In genomic region chr14:51651388-51652167, GRCh38 we compare ENCODE assay signal across 8 cellular contexts. TPM values are rescaled to one million over a fixed set of nuclear protein-coding genes. Genes with fewer than 3 reads are reported as not detected.
A peak's percentile ranks its signal among the peaks of the same experiment; 100 is the strongest.
DNase-seq lines count a peak whose midpoint lies in the region; ATAC-seq and TF ChIP-seq lines count a peak whose summit lies in the region.

Gene FRMD6, plus strand, starts transcription at chr14:51651910. Its CDS starts 37,927 bp downstream, at chr14:51689837.

- peak; percentile 72 for ATAC-seq in GM21390 (IDR thresholded peaks at IDR 0.05; ENCODE audit: unreplicated experiment)
- peak; percentile 77 to 81 for ATAC-seq in naive thymus-derived CD8-positive, alpha-beta T cell
- ATAC-seq in stimulated activated naive B cell treated with anti-CD40 and anti-IgM and Interleukin-4, amounts not matched to agents 10 μg/mL and 1 μg/mL and 100 μg/mL, for 72 hours (replicated peaks), result peak; percentile 86 to 90

- H3K4me3 ChIP-seq in HUES6 (ENCODE audit: low read depth, low read length) (peak within 1 kb of the TSS; percentile 98), fibroblast of lung (replicated peaks in 1 of 4; ENCODE audit: control extremely low read depth in 1 of 4, insufficient read depth in 1 of 4, low read depth in 3 of 4, low read length in 4 of 4) (peak within 1 kb of the TSS; percentile 72 to 98 (median 97))

- peaks cover 89% of the 10 kb centered on the region for H3K79me2 ChIP-seq in fibroblast of lung (ENCODE audit: control insufficient read depth, insufficient read depth, low read length)

- H3K36me3 Mint-ChIP-seq in activated T-helper 1 cell treated with anti-CD3 and anti-CD28 coated beads, Interleukin-12 subunit alpha, Interleukin-12 subunit beta, Interleukin-2, Interleukin-4 antibody, amounts not matched to agents 30 ng/mL and 10 ng/mL and 1 ng/mL, durations not matched to agents 14 hours and 24 hours and 36 hours (ENCODE audit: low read depth), result peaks cover 1% of the 10 kb centered on the region
- H3K36me3 Mint-ChIP-seq in naive thymus-derived CD8-positive, alpha-beta T cell, result no peaks in the 10 kb centered on the region
- H3K36me3 Mint-ChIP-seq in stimulated activated naive B cell treated with anti-CD40 and anti-IgM and Interleukin-4, amounts not matched to agents 10 μg/mL and 1 μg/mL and 100 μg/mL, for 72 hours, result no peaks in the 10 kb centered on the region

- intact Hi-C loops in activated T-helper 1 cell treated with anti-CD3 and anti-CD28 coated beads, Interleukin-12 subunit alpha, Interleukin-12 subunit beta, Interleukin-2, Interleukin-4 antibody, amounts not matched to agents 30 ng/mL and 10 ng/mL and 1 ng/mL, durations not matched to agents 14 hours and 24 hours and 36 hours (cut with micrococcal nuclease), result loop anchor here (1.0 to 10.0 kb wide), 10 partner anchors 25 to 1083 kb away; partner anchors contain the start of genes GNG2, GPR137C, RTRAF and STYX

- H3K27ac ChIP-seq in HUES6 (ENCODE audit: low read depth, low read length) (peak within 1 kb of the TSS; percentile 92), fibroblast of lung (ENCODE audit: insufficient read depth, low read length) (peak within 1 kb of the TSS; percentile 98)

- H4K20me1 ChIP-seq in fibroblast of lung (ENCODE audit: control insufficient read depth, extremely low read depth, insufficient read depth, low read length), result no peaks in the 10 kb centered on the region

- H3K4me2 ChIP-seq in fibroblast of lung (ENCODE audit: extremely low read depth, insufficient read depth, low read length), result peak within 1 kb of the TSS; percentile 86

- peak within 1 kb of the TSS; percentile 81 for H3K4me3 Mint-ChIP-seq in activated T-helper 1 cell treated with anti-CD3 and anti-CD28 coated beads, Interleukin-12 subunit alpha, Interleukin-12 subunit beta, Interleukin-2, Interleukin-4 antibody, amounts not matched to agents 30 ng/mL and 10 ng/mL and 1 ng/mL, durations not matched to agents 14 hours and 24 hours and 36 hours
- H3K4me3 Mint-ChIP-seq in naive thymus-derived CD8-positive, alpha-beta T cell, result peak within 1 kb of the TSS; percentile 78 to 88 (median 86)
- peak within 1 kb of the TSS; percentile 82 to 86 for H3K4me3 Mint-ChIP-seq in stimulated activated naive B cell treated with anti-CD40 and anti-IgM and Interleukin-4, amounts not matched to agents 10 μg/mL and 1 μg/mL and 100 μg/mL, for 72 hours

- peak within 1 kb of the TSS; percentile 86 for H2AFZ ChIP-seq in fibroblast of lung (ENCODE audit: low read length)

- no peaks in the 10 kb centered on the region for H3K27me3 ChIP-seq in HUES6 (ENCODE audit: control insufficient read depth, insufficient read depth, low read length)
- H3K27me3 ChIP-seq in fibroblast of lung (ENCODE audit: control insufficient read depth, insufficient read depth, low read length), result no peaks in the 10 kb centered on the region

- no peaks in the 10 kb centered on the region for H3K9me3 Mint-ChIP-seq in activated T-helper 1 cell treated with anti-CD3 and anti-CD28 coated beads, Interleukin-12 subunit alpha, Interleukin-12 subunit beta, Interleukin-2, Interleukin-4 antibody, amounts not matched to agents 30 ng/mL and 10 ng/mL and 1 ng/mL, durations not matched to agents 14 hours and 24 hours and 36 hours
- H3K9me3 Mint-ChIP-seq in naive thymus-derived CD8-positive, alpha-beta T cell, result no peaks in the 10 kb centered on the region
- H3K9me3 Mint-ChIP-seq in stimulated activated naive B cell treated with anti-CD40 and anti-IgM and Interleukin-4, amounts not matched to agents 10 μg/mL and 1 μg/mL and 100 μg/mL, for 72 hours, result no peaks in the 10 kb centered on the region

- peaks cover 18% of the 10 kb centered on the region for H3K4me1 Mint-ChIP-seq in activated T-helper 1 cell treated with anti-CD3 and anti-CD28 coated beads, Interleukin-12 subunit alpha, Interleukin-12 subunit beta, Interleukin-2, Interleukin-4 antibody, amounts not matched to agents 30 ng/mL and 10 ng/mL and 1 ng/mL, durations not matched to agents 14 hours and 24 hours and 36 hours (ENCODE audit: low read depth)
- peaks cover 4 to 17% (median 13%) of the 10 kb centered on the region in 4 donors for H3K4me1 Mint-ChIP-seq in naive thymus-derived CD8-positive, alpha-beta T cell
- peaks cover 2 to 18% of the 10 kb centered on the region in 2 donors for H3K4me1 Mint-ChIP-seq in stimulated activated naive B cell treated with anti-CD40 and anti-IgM and Interleukin-4, amounts not matched to agents 10 μg/mL and 1 μg/mL and 100 μg/mL, for 72 hours

- H3K27me3 Mint-ChIP-seq in activated T-helper 1 cell treated with anti-CD3 and anti-CD28 coated beads, Interleukin-12 subunit alpha, Interleukin-12 subunit beta, Interleukin-2, Interleukin-4 antibody, amounts not matched to agents 30 ng/mL and 10 ng/mL and 1 ng/mL, durations not matched to agents 14 hours and 24 hours and 36 hours (ENCODE audit: insufficient read depth), result peaks cover 7% of the 10 kb centered on the region
- H3K27me3 Mint-ChIP-seq in naive thymus-derived CD8-positive, alpha-beta T cell, result peaks cover 10 to 31% (median 21%) of the 10 kb centered on the region in 5 donors
- peaks cover 25 to 27% of the 10 kb centered on the region in 2 donors for H3K27me3 Mint-ChIP-seq in stimulated activated naive B cell treated with anti-CD40 and anti-IgM and Interleukin-4, amounts not matched to agents 10 μg/mL and 1 μg/mL and 100 μg/mL, for 72 hours

- peaks cover 25% of the 10 kb centered on the region for H3K4me1 ChIP-seq in HUES6 (ENCODE audit: control insufficient read depth, insufficient read depth, low read length)
- H3K4me1 ChIP-seq in fibroblast of lung (ENCODE audit: control insufficient read depth, extremely low read depth, insufficient read depth, low read length), result peaks cover 4% of the 10 kb centered on the region

- peak; percentile 37 to 79 for TF ChIP-seq CTCF in fibroblast of lung (conservative IDR thresholded peaks at IDR 0.05 in 1 of 2, IDR thresholded peaks at IDR 0.05 in 1 of 2; ENCODE audit: low read depth in 1 of 2, low read length in 2 of 2)

- POLR2A ChIA-PET in naive thymus-derived CD8-positive, alpha-beta T cell (lab: Charles Lee), result interaction anchor here (0.5 to 2.0 kb wide), 4 partner anchors 84 to 1051 kb away, joined by 3 to 8 read pairs (median 4); no protein-coding TSS in a partner anchor

- DNase-seq in D341Med (ENCODE audit: low spot score), result peak; percentile 94
- peak; percentile 74 for DNase-seq in activated T-helper 1 cell treated with anti-CD3 and anti-CD28 coated beads, Interleukin-12 subunit alpha, Interleukin-12 subunit beta, Interleukin-2, Interleukin-4 antibody, amounts not matched to agents 30 ng/mL and 10 ng/mL and 1 ng/mL, durations not matched to agents 14 hours and 24 hours and 36 hours (ENCODE audit: low spot score)
- DNase-seq in fibroblast of lung (ENCODE audit: low read depth in 2 of 2), result peak; percentile 87 to 90
- DNase-seq in naive thymus-derived CD8-positive, alpha-beta T cell, result peak; percentile 66 to 92 (median 82)
- DNase-seq in stimulated activated naive B cell treated with anti-CD40 and anti-IgM and Interleukin-4, amounts not matched to agents 10 μg/mL and 1 μg/mL and 100 μg/mL, for 72 hours, result peak; percentile 65

- H3K27ac Mint-ChIP-seq in activated T-helper 1 cell treated with anti-CD3 and anti-CD28 coated beads, Interleukin-12 subunit alpha, Interleukin-12 subunit beta, Interleukin-2, Interleukin-4 antibody, amounts not matched to agents 30 ng/mL and 10 ng/mL and 1 ng/mL, durations not matched to agents 14 hours and 24 hours and 36 hours, result peak within 1 kb of the TSS; percentile 74
- H3K27ac Mint-ChIP-seq in naive thymus-derived CD8-positive, alpha-beta T cell, result peak within 1 kb of the TSS in 9 of 10 donors; percentile 27 to 83 (median 63)
- peak within 1 kb of the TSS; percentile 91 for H3K27ac Mint-ChIP-seq in stimulated activated naive B cell treated with anti-CD40 and anti-IgM and Interleukin-4, amounts not matched to agents 10 μg/mL and 1 μg/mL and 100 μg/mL, for 72 hours

- H3K36me3 ChIP-seq in HUES6 (ENCODE audit: control insufficient read depth, insufficient read depth, low read length) (no peaks in the 10 kb centered on the region), fibroblast of lung (ENCODE audit: control insufficient read depth, insufficient read depth, low read length) (no peaks in the 10 kb centered on the region)

- H3K9ac ChIP-seq in HUES6 (ENCODE audit: low read length) (peak within 1 kb of the TSS; percentile 99), fibroblast of lung (ENCODE audit: insufficient read depth, low read length) (peak within 1 kb of the TSS; percentile 99)

- H3K9me3 ChIP-seq in HUES6 (ENCODE audit: control insufficient read depth, insufficient read depth, low read depth, low read length) (no peaks in the 10 kb centered on the region), fibroblast of lung (ENCODE audit: control insufficient read depth, insufficient read depth, low read depth, low read length) (no peaks in the 10 kb centered on the region)

TF ChIP-seq in PFSK-1, 5 proteins besides CTCF, POLR2A, EP300 and RAD21 (continues in another document):
- TF ChIP-seq TAF1 (IDR thresholded peaks at IDR 0.05; ENCODE audit: borderline replicate concordance, insufficient read depth, low read length) (no peak), POLR2AphosphoS5 (IDR thresholded peaks at IDR 0.05; ENCODE audit: low read depth, low read length) (peak; percentile 41; the same call in 1 of the 2 replicates), FOXP2 (optimal IDR thresholded peaks at IDR 0.05; ENCODE audit: borderline replicate concordance, extremely low read depth, extremely low read length, insufficient read depth) (peak; percentile 76)

RNA-seq across cellular contexts. Expression of gene FRMD6, which starts in this region (rescaled TPM):
- polyA plus RNA-seq in PFSK-1 (2012; ENCODE audit: insufficient read length, low read depth), result 6.0 TPM
- total RNA-seq in activated T-helper 1 cell treated with anti-CD3 and anti-CD28 coated beads, Interleukin-12 subunit alpha, Interleukin-12 subunit beta, Interleukin-2, Interleukin-4 antibody, amounts not matched to agents 30 ng/mL and 10 ng/mL and 1 ng/mL, durations not matched to agents 14 hours and 24 hours and 36 hours, result 5.9 and 6.1 TPM in 2 replicates
- total RNA-seq in fibroblast of lung, result 157 and 200 TPM in 2 replicates
- polyA plus RNA-seq in fibroblast of lung, result 182 and 222 TPM in 2 replicates
- 122 and 146 TPM in 2 replicates for polyA plus RNA-seq in fibroblast of lung (2012)
- polyA minus RNA-seq in fibroblast of lung (ENCODE audit: low replicate concordance), result 173 and 186 TPM in 2 replicates
- total RNA-seq in naive thymus-derived CD8-positive, alpha-beta T cell, result 1 to 10 TPM; 4.1 to 4.2 TPM
- polyA plus RNA-seq in naive thymus-derived CD8-positive, alpha-beta T cell, result under 1 TPM; 0.15 to 0.44 (median 0.38) TPM

Comparison
In these comparisons a context has a peak if more than half of its experiments do, and no peak if none do; other contexts are left out.
1. Peak in every context shown above with its lines: DNase-seq, ATAC-seq, H3K4me3 ChIP-seq and H3K27ac ChIP-seq.
2. RNA of gene FRMD6 (total RNA-seq): 157 to 200 TPM in fibroblast of lung; 5.9 to 6.1 TPM in activated T-helper 1 cell treated with anti-CD3 and anti-CD28 coated beads, Interleukin-12 subunit alpha, Interleukin-12 subunit beta, Interleukin-2, Interleukin-4 antibody, amounts not matched to agents 30 ng/mL and 10 ng/mL and 1 ng/mL, durations not matched to agents 14 hours and 24 hours and 36 hours and 4.1 to 4.2 TPM in naive thymus-derived CD8-positive, alpha-beta T cell; every median in the first group is over 10 times any median in the second.
3. RNA of gene FRMD6 (polyA plus RNA-seq): 122 to 222 TPM in fibroblast of lung; 0.15 to 0.44 TPM in naive thymus-derived CD8-positive, alpha-beta T cell; every median in the first group is over 10 times any median in the second.